Comparison of ENCODE assay signal across 8 cellular contexts in the genomic region with DNA sequence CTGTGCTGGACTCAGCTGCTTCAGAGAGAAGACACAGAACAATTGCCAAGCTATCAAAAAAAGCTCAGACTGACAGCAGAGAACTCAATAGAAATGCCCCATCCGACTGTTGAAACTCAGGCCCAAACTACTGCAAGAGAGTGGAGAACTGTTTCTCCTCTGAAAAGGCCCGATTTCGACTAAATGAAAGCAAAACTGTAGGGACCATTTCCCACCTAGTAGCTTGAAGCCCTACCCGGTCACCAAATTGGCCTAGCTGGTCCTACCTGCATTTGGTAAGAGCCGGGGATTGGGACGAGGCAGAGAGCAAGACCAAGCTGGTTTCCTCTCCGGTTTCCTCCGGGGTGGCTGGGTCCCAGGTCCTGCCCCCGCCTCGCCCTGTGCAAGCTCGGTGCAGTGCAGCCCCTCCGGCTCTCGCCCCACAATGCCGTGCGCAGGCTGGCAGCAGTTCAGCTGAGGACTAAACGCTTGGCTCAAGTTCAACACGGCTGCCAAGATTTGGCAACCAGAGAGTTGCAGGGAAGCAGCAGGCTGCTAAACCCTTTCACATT.
DNase-seq lines count a peak whose midpoint lies in the region; ATAC-seq and TF ChIP-seq lines count a peak whose summit lies in the region.

No MANE protein-coding gene starts in this region.

- TF ChIP-seq EP300 in esophagus muscularis mucosa (IDR thresholded peaks at IDR 0.05) = no peak

- no peaks in the 10 kb centered on the region for H3K9me3 ChIP-seq in esophagus muscularis mucosa
- H3K9me3 ChIP-seq in psoas muscle = no peaks in the 10 kb centered on the region
- H3K9me3 ChIP-seq in tibial artery = no peaks in the 10 kb centered on the region

- H3K36me3 ChIP-seq in esophagus muscularis mucosa = no peaks in the 10 kb centered on the region
- no peaks in the 10 kb centered on the region for H3K36me3 ChIP-seq in psoas muscle (ENCODE audit: insufficient read depth in 1 of 2, low read depth in 1 of 2)
- no peaks in the 10 kb centered on the region for H3K36me3 ChIP-seq in tibial artery

- intact Hi-C loops in esophagus muscularis mucosa (cut with DNase I) = no loop called here
- intact Hi-C loops in psoas muscle (cut with DNase I) = no loop called here
- intact Hi-C loops in tibial artery (cut with DNase I; ENCODE audit: low total_unique reads) = no loop called here

- H3K27ac ChIP-seq in esophagus muscularis mucosa (replicated peaks in 1 of 4) (peak overlapping the region; percentile 68 to 74 (median 68)), psoas muscle (no peak overlapping the region), tibial artery (peak overlapping the region; percentile 71 to 79)

- TF ChIP-seq POLR2A in esophagus muscularis mucosa (IDR thresholded peaks at IDR 0.05; ENCODE audit: low read depth) = no peak

- 44% methylated on average over 13 of the region's 17 CpGs for WGBS in esophagus muscularis mucosa
- WGBS in psoas muscle, 3 donors = 15 to 25% (median 21%) methylated on average over 17 of the region's 17 CpGs

- ATAC-seq in psoas muscle = peak; percentile 56 to 80 (median 74)
- ATAC-seq in GM18519 (IDR thresholded peaks at IDR 0.05; ENCODE audit: low FRiP score, unreplicated experiment) = no peak
- ATAC-seq in HG03280 (IDR thresholded peaks at IDR 0.05; ENCODE audit: unreplicated experiment) = no peak

- no peak for TF ChIP-seq CTCF in esophagus muscularis mucosa (IDR thresholded peaks at IDR 0.05)
- no peak for TF ChIP-seq CTCF in psoas muscle (IDR thresholded peaks at IDR 0.05)
- no peak for TF ChIP-seq CTCF in tibial artery (IDR thresholded peaks at IDR 0.05)

- H3K4me1 ChIP-seq in esophagus muscularis mucosa (peaks cover 7 to 44% (median 29%) of the 10 kb centered on the region in 4 donors), psoas muscle (no peaks in the 10 kb centered on the region), tibial artery (peaks cover 0 to 39% (median 31%) of the 10 kb centered on the region in 4 donors)

- peak; percentile 94 for DNase-seq in NCI-H345 (lab: John Stamatoyannopoulos, UW)
- DNase-seq in activated CD8-positive, alpha-beta memory T cell treated with anti-CD3 and anti-CD28 coated beads, Interleukin-2, amount 50 U/mL, for 48 hours = peak; percentile 87
- no peak for DNase-seq in esophagus muscularis mucosa (ENCODE audit: extremely low spot score)
- peak; percentile 72 to 77 for DNase-seq in psoas muscle
- peak; percentile 45 to 91 for DNase-seq in tibial artery
- no peak for DNase-seq in SKM-1 (lab: John Stamatoyannopoulos, UW; ENCODE audit: unreplicated experiment)

- H3K4me3 ChIP-seq in esophagus muscularis mucosa = peak overlapping the region; percentile 45 to 58 (median 50)
- peak overlapping the region; percentile 49 for H3K4me3 ChIP-seq in psoas muscle
- H3K4me3 ChIP-seq in tibial artery = peak overlapping the region; percentile 53 to 60

- H3K27me3 ChIP-seq in esophagus muscularis mucosa (no peaks in the 10 kb centered on the region), psoas muscle (ENCODE audit: insufficient read depth in 3 of 3, low read length in 2 of 3) (peaks cover 0 to 2% (median 0%) of the 10 kb centered on the region in 3 donors), tibial artery (no peaks in the 10 kb centered on the region)

Comparison
In these comparisons a context has a peak if more than half of its experiments do, and no peak if none do; other contexts are left out.
1. DNase-seq: peak in NCI-H345 (single experiment), activated CD8-positive, alpha-beta memory T cell treated with anti-CD3 and anti-CD28 coated beads, Interleukin-2, amount 50 U/mL, for 48 hours (single experiment), psoas muscle (2 of 2) and tibial artery (2 of 2); none in esophagus muscularis mucosa (single experiment) and SKM-1 (single experiment).
2. ATAC-seq: peak in psoas muscle (4 of 4); none in GM18519 (single experiment) and HG03280 (single experiment).
3. Peak in every context shown above with its lines, with median percentiles within 50 percentile points of each other: H3K4me3 ChIP-seq.